In genomic region chr2:44759823-44760222, GRCh38 we compare ENCODE assay signal across 1 cellular context.
TF ChIP-seq lines count a peak whose summit lies in the region.

No MANE protein-coding gene starts in this region.

TF ChIP-seq in HepG2, 621 proteins besides CTCF, POLR2A, EP300 and RAD21 (continued from another document and continues in another):
- no peak for TF ChIP-seq ZBTB26 (CRISPR knock-in tag; IDR thresholded peaks at IDR 0.05; ENCODE audit: borderline replicate concordance)
- 0 out of 2 replicates have a peak, but pooled peaks have one; percentile 14 for TF ChIP-seq PAXIP1 (CRISPR knock-in tag; conservative IDR thresholded peaks at IDR 0.05)
- TF ChIP-seq CBX5 (CRISPR knock-in tag; IDR thresholded peaks at IDR 0.05; ENCODE audit: borderline replicate concordance) = no peak
- no peak for TF ChIP-seq ZBTB7A (CRISPR knock-in tag; IDR thresholded peaks at IDR 0.05)
- 0 out of 2 replicates have a peak, but pooled peaks have one; percentile 29 for TF ChIP-seq ZNF644 (CRISPR knock-in tag; IDR thresholded peaks at IDR 0.05; ENCODE audit: low read depth)
- no peak for TF ChIP-seq PRDM4 (CRISPR knock-in tag; IDR thresholded peaks at IDR 0.05; ENCODE audit: borderline replicate concordance)
- no peak for TF ChIP-seq ZNF501 (CRISPR knock-in tag; IDR thresholded peaks at IDR 0.05)
- TF ChIP-seq GFI1 (CRISPR knock-in tag; IDR thresholded peaks at IDR 0.05; ENCODE audit: borderline replicate concordance) = peak; percentile 42; the same call in 1 of the 2 replicates
- TF ChIP-seq PLSCR1 (CRISPR knock-in tag; IDR thresholded peaks at IDR 0.05; ENCODE audit: borderline replicate concordance) = no peak
- TF ChIP-seq TCF7 (IDR thresholded peaks at IDR 0.05; ENCODE audit: low read depth) = no peak
- TF ChIP-seq ARID3A (IDR thresholded peaks at IDR 0.05; ENCODE audit: low read depth, low read length) = peak; percentile 73; the same call in 1 of the 2 replicates
- no peak for TF ChIP-seq ZNF746 (CRISPR knock-in tag; IDR thresholded peaks at IDR 0.05)
- TF ChIP-seq ATF7-NPFF (CRISPR knock-in tag; IDR thresholded peaks at IDR 0.05; ENCODE audit: low read depth) = no peak
- TF ChIP-seq ARHGAP35 (CRISPR knock-in tag; IDR thresholded peaks at IDR 0.05; ENCODE audit: borderline replicate concordance) = no peak
- no peak for TF ChIP-seq IKZF5 (CRISPR knock-in tag; IDR thresholded peaks at IDR 0.05)
- TF ChIP-seq ARID2 (CRISPR knock-in tag; IDR thresholded peaks at IDR 0.05; ENCODE audit: borderline replicate concordance) = no peak
- TF ChIP-seq PRPF4 (IDR thresholded peaks at IDR 0.05; ENCODE audit: low read depth, low read length, poor library complexity, severe bottlenecking) = no peak
- TF ChIP-seq ETV6 (CRISPR knock-in tag; conservative IDR thresholded peaks at IDR 0.05) = no peak
- TF ChIP-seq NR2C2 (CRISPR knock-in tag; IDR thresholded peaks at IDR 0.05; ENCODE audit: borderline replicate concordance) = no peak
- no peak for TF ChIP-seq ZNF710 (CRISPR knock-in tag; IDR thresholded peaks at IDR 0.05; ENCODE audit: borderline replicate concordance)
- TF ChIP-seq MXI1 (IDR thresholded peaks at IDR 0.05; ENCODE audit: borderline replicate concordance, low read depth, low read length) = no peak
- peak; percentile 28; the same call in 1 of the 2 replicates for TF ChIP-seq ZMYM4 (CRISPR knock-in tag; IDR thresholded peaks at IDR 0.05)
- TF ChIP-seq CEBPB (IDR thresholded peaks at IDR 0.05; ENCODE audit: borderline replicate concordance, low read depth, low read length) = peak; percentile 81; the same call in 1 of the 2 replicates
- no peak for TF ChIP-seq RNF219 (CRISPR knock-in tag; IDR thresholded peaks at IDR 0.05)
- no peak for TF ChIP-seq ZNF337 (CRISPR knock-in tag; IDR thresholded peaks at IDR 0.05; ENCODE audit: borderline replicate concordance, low read depth)
- TF ChIP-seq PBX2 (CRISPR knock-in tag; IDR thresholded peaks at IDR 0.05) = no peak
- TF ChIP-seq AKAP8 (CRISPR knock-in tag; IDR thresholded peaks at IDR 0.05) = no peak
- TF ChIP-seq ZBTB3 (CRISPR knock-in tag; IDR thresholded peaks at IDR 0.05; ENCODE audit: borderline replicate concordance, low read depth) = no peak
- no peak for TF ChIP-seq TRIM24 (CRISPR knock-in tag; IDR thresholded peaks at IDR 0.05)
- no peak for TF ChIP-seq HOXA9 (CRISPR knock-in tag; IDR thresholded peaks at IDR 0.05; ENCODE audit: borderline replicate concordance)
- TF ChIP-seq HNF4A (CRISPR knock-in tag; IDR thresholded peaks at IDR 0.05) = peak; percentile 67
- TF ChIP-seq NFIC (IDR thresholded peaks at IDR 0.05; ENCODE audit: low read length) = no peak
- TF ChIP-seq ZNF205 (CRISPR knock-in tag; IDR thresholded peaks at IDR 0.05) = peak; percentile 64; the same call in 1 of the 2 replicates
- no peak for TF ChIP-seq HNRNPH1 (optimal IDR thresholded peaks at IDR 0.05; ENCODE audit: low read depth, low read length)
- no peak for TF ChIP-seq NKX3-1 (CRISPR knock-in tag; IDR thresholded peaks at IDR 0.05)
- TF ChIP-seq HMG20B (CRISPR knock-in tag; conservative IDR thresholded peaks at IDR 0.05) = 0 out of 2 replicates have a peak, but pooled peaks have one; percentile 31
- TF ChIP-seq ZMYM3 (CRISPR knock-in tag; IDR thresholded peaks at IDR 0.05) = 0 out of 2 replicates have a peak, but pooled peaks have one; percentile 27
